1 cellular context compared by ENCODE assay signal in the genomic region with DNA sequence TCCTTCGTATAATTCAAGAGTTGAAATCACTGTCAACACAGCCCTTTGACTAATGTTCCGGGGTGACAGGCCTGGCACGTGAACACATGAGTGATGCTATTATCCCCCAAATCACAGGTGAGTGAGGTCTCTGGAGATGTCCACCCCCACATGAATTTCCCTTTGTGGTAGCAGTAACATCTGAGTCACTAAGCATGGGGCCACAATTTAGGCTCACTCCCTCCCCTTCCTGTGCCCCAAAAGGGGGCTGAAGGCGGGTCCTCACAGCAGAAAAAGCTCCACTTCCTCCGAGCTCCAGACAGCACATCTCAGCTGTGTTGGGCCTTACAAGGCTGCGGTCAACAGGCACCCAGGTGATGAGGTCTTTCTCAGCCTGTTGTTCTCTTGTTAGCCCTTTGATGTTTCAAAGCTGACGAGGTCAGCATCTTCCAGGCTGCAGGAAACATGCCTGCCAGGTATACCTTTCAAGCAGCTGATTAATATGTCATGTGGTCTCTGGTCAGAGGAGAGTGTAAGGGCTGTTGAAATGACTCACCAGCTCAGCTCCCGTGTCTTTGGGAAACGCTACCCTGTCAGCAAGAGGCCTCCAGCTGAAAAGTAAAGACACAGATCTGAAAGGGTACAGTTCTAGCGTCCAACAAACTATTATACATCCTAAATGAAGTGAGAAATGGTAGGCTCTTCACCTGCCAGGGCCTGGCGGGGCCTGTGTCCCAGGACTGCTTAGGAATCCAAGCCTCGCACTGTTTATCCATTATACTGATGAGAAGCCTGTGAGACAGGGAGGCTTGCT.
TF ChIP-seq lines count a peak whose summit lies in the region.

No MANE protein-coding gene starts in this region.

TF ChIP-seq in SK-N-SH treated with all-trans-retinoic acid at 6 μM for 48 hours, 23 proteins besides CTCF, POLR2A, EP300 and RAD21 (continued from another document):
- TF ChIP-seq CSRNP3 (CRISPR knock-in tag; IDR thresholded peaks at IDR 0.05) = no peak
- TF ChIP-seq PATZ1 (CRISPR knock-in tag; IDR thresholded peaks at IDR 0.05; ENCODE audit: borderline replicate concordance) = no peak
- TF ChIP-seq PPARA (CRISPR knock-in tag; IDR thresholded peaks at IDR 0.05; ENCODE audit: borderline replicate concordance) = no peak
- TF ChIP-seq ZNF565 (CRISPR knock-in tag; conservative IDR thresholded peaks at IDR 0.05; ENCODE audit: low read depth) = no peak
- TF ChIP-seq ZNF70 (CRISPR knock-in tag; IDR thresholded peaks at IDR 0.05) = no peak
- no peak for TF ChIP-seq BACH2 (CRISPR knock-in tag; IDR thresholded peaks at IDR 0.05; ENCODE audit: borderline replicate concordance)
